28 cellular contexts compared by ENCODE assay signal in genomic region chr12:62873826-62874448, GRCh38.
DNase-seq lines count a peak whose midpoint lies in the region; ATAC-seq and TF ChIP-seq lines count a peak whose summit lies in the region.
"Had no signal": no experiment of that assay in that cellular context is flagged by ENCODE, and none has a peak within 500 bp of the region (broad histone marks: within the 10 kb centered on the region; RNA-seq: fewer than 3 reads in every experiment).

No MANE protein-coding gene starts in this region.

- H3K4me3 Mint-ChIP-seq in activated CD4-positive, alpha-beta T cell treated with anti-CD3 and anti-CD28 coated beads, Interleukin-2, amount 10 ng/mL, durations not matched to agents 24 days and 14 days = no peak overlapping the region
- H3K4me3 Mint-ChIP-seq: CD14-positive monocyte; CD8-positive, alpha-beta memory T cell had no signal

- H3K4me3 ChIP-seq in PC-3 (ENCODE audit: low read length) (peak overlapping the region; percentile 38), esophagus muscularis mucosa (no peak overlapping the region)

- intact Hi-C loops in Right ventricle myocardium inferior (cut with DNase I) = no loop called here
- intact Hi-C loops in cardiac septum (cut with DNase I) = no loop called here
- intact Hi-C loops in PC-3 (cut with micrococcal nuclease) = loop anchor here (2.0 kb wide), 1 partner anchor 59 kb away; no protein-coding TSS in a partner anchor
- intact Hi-C loops in esophagus muscularis mucosa (cut with DNase I) = no loop called here
- intact Hi-C loops in activated CD4-positive, alpha-beta T cell treated with anti-CD3 and anti-CD28 coated beads, Interleukin-2, amount 10 ng/mL, durations not matched to agents 24 days and 14 days (cut with micrococcal nuclease) = no loop called here

- peak overlapping the region; percentile 80 for H3K4me2 ChIP-seq in PC-3 (ENCODE audit: low read length)

- 87% methylated on average over 4 of the region's 4 CpGs for WGBS in esophagus muscularis mucosa

- no peaks in the 10 kb centered on the region for H3F3A ChIP-seq in PC-3 (ENCODE audit: low read length, unreplicated experiment)

- peaks cover 22% of the 10 kb centered on the region for H3K79me2 ChIP-seq in PC-3 (ENCODE audit: low read length)

- H3K9ac ChIP-seq in PC-3 (ENCODE audit: low read length) = peak overlapping the region; percentile 32

- no peak for DNase-seq in Right ventricle myocardium inferior (ENCODE audit: missing footprints)
- DNase-seq in cardiac septum (ENCODE audit: low spot score) = no peak
- no peak for DNase-seq in PC-3
- DNase-seq in islet precursor cell = peak; percentile 79
- no peak for DNase-seq in substantia nigra (lab: John Stamatoyannopoulos, UW)
- no peak for DNase-seq in esophagus muscularis mucosa (ENCODE audit: extremely low spot score)
- no peak for DNase-seq in activated CD4-positive, alpha-beta T cell treated with anti-CD3 and anti-CD28 coated beads, Interleukin-2, amount 10 ng/mL, durations not matched to agents 24 days and 14 days
- DNase-seq: ACHN; BE2C; Calu3; CD8-positive, alpha-beta memory T cell; DND-41; GDM1; Kasumi-1; MV-4-11; NCI-H1105; NCI-H1436 treated with DMSO at 0.1 percent for 48 hours; NCI-H187 treated with DMSO at 0.1 percent for 48 hours; NCI-H2107; NCI-H446; NCI-H524 treated with DMSO at 0.1 percent for 48 hours; NCI-H774; RPMI8226; SHP77 had no signal

- H2AFZ ChIP-seq in PC-3 (ENCODE audit: low read length) = peak overlapping the region; percentile 33

- H3K27ac ChIP-seq in PC-3 (ENCODE audit: low read length) = peak overlapping the region; percentile 89
- no peak overlapping the region for H3K27ac ChIP-seq in substantia nigra (ENCODE audit: low read depth, low read length, poor library complexity, severe bottlenecking)
- H3K27ac ChIP-seq in esophagus muscularis mucosa (replicated peaks in 1 of 4) = no peak overlapping the region
- H3K27ac ChIP-seq: 22Rv1 had no signal

- CTCF ChIA-PET in PC-3 (lab: Charles Lee) = interaction anchor here (0.9 kb wide), 1 partner anchor 61 kb away, joined by 7 read pairs; no protein-coding TSS in a partner anchor

- BruUV-seq in PC-3 (replicated peaks; lab: Mats Ljungman, UMichigan) = TSS peak; percentile 93

- H3K4me1 Mint-ChIP-seq in activated CD4-positive, alpha-beta T cell treated with anti-CD3 and anti-CD28 coated beads, Interleukin-2, amount 10 ng/mL, durations not matched to agents 24 days and 14 days = no peaks in the 10 kb centered on the region
- H3K4me1 Mint-ChIP-seq: CD8-positive, alpha-beta memory T cell had no signal

- TF ChIP-seq CTCF in PC-3 (conservative IDR thresholded peaks at IDR 0.05; ENCODE audit: low read depth, low read length) (no peak), esophagus muscularis mucosa (IDR thresholded peaks at IDR 0.05) (no peak)

- H4K20me1 ChIP-seq in PC-3 (ENCODE audit: low read length) = no peaks in the 10 kb centered on the region

- TF ChIP-seq POLR2A in esophagus muscularis mucosa (IDR thresholded peaks at IDR 0.05; ENCODE audit: low read depth) = no peak

- no peaks in the 10 kb centered on the region for H3K9me3 Mint-ChIP-seq in activated CD4-positive, alpha-beta T cell treated with anti-CD3 and anti-CD28 coated beads, Interleukin-2, amount 10 ng/mL, durations not matched to agents 24 days and 14 days

- peaks cover 46% of the 10 kb centered on the region for H3K4me1 ChIP-seq in PC-3 (ENCODE audit: insufficient read depth, low read length)
- H3K4me1 ChIP-seq in esophagus muscularis mucosa = no peaks in the 10 kb centered on the region
- H3K4me1 ChIP-seq: BE2C had no signal

- H3K9me3 ChIP-seq in PC-3 (ENCODE audit: low read length) (no peaks in the 10 kb centered on the region), esophagus muscularis mucosa (no peaks in the 10 kb centered on the region)
- H3K9me3 ChIP-seq: BE2C had no signal

- H3K36me3 Mint-ChIP-seq in activated CD4-positive, alpha-beta T cell treated with anti-CD3 and anti-CD28 coated beads, Interleukin-2, amount 10 ng/mL, durations not matched to agents 24 days and 14 days (ENCODE audit: low read depth) = no peaks in the 10 kb centered on the region
- H3K36me3 Mint-ChIP-seq: CD14-positive monocyte; CD8-positive, alpha-beta memory T cell had no signal

- no peaks in the 10 kb centered on the region for H3K27me3 Mint-ChIP-seq in activated CD4-positive, alpha-beta T cell treated with anti-CD3 and anti-CD28 coated beads, Interleukin-2, amount 10 ng/mL, durations not matched to agents 24 days and 14 days

- peaks cover 9% of the 10 kb centered on the region; the same call in 1 of the 2 replicates for H3K36me3 ChIP-seq in PC-3 (ENCODE audit: low read depth, low read length)
- no peaks in the 10 kb centered on the region for H3K36me3 ChIP-seq in esophagus muscularis mucosa
- H3K36me3 ChIP-seq: BE2C had no signal

- H3K9me2 ChIP-seq in PC-3 (replicated peaks; ENCODE audit: low read length) = no peaks in the 10 kb centered on the region

- H3K27ac Mint-ChIP-seq in activated CD4-positive, alpha-beta T cell treated with anti-CD3 and anti-CD28 coated beads, Interleukin-2, amount 10 ng/mL, durations not matched to agents 24 days and 14 days = no peak overlapping the region
- H3K27ac Mint-ChIP-seq: CD8-positive, alpha-beta memory T cell had no signal

- ATAC-seq in Right ventricle myocardium inferior = peak; percentile 13
- peak; percentile 53 for ATAC-seq in PC-3
- ATAC-seq: HCT116, HepG2 had no signal

- POLR2A ChIA-PET in PC-3 (lab: Charles Lee; ENCODE audit: unreplicated experiment) = no interaction called here

- H3K27me3 ChIP-seq in PC-3 (ENCODE audit: low read length) (no peaks in the 10 kb centered on the region), esophagus muscularis mucosa (no peaks in the 10 kb centered on the region)
- H3K27me3 ChIP-seq: BE2C had no signal

- TF ChIP-seq EP300 in esophagus muscularis mucosa (IDR thresholded peaks at IDR 0.05) = no peak
